ENCODE assay signal across 8 cellular contexts in the genomic region with DNA sequence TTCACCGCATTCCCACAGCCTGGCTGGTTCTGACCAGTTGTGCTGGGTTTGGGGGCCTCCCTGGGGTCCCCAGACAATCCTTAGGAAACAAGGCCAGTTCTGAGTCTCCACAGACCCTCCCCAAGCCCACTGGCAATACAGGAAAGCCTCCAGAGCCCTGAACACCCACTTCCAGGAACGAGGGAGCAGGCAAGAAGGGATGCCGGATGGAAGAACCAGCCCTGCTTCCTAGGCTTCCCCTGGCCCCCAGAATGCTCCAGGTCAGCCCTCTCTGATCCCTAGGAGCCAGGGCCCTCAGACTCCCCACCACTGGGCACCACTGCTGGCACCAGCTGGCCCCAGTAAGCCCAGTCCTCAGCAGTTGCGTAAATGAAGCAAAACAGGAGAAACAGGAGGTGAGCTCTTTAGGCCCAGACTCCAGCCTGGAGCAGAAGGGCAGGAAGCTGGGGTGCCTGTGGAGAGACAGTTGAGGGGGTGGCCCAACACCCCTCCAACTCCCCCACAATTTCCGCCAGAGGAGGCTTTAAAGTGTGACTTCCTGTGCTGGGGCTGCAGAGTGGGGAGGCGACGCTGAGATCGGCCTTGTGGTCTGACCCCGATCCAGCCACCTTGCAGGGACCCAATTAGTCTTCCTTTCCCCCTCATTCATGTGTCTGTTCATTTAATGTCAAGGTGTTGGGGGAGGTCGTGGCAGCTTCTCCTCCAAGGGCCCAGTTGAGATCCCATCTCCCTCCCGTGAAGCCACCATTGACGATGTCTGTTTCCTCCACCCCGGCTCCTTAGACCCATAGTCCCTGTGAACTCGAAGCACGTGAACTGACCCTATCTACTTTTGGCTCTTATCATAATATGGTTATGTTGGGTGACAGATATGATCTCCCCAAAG. TPM values are rescaled to one million over a fixed set of nuclear protein-coding genes. Genes with fewer than 3 reads are reported as not detected.
DNase-seq lines count a peak whose midpoint lies in the region; ATAC-seq and TF ChIP-seq lines count a peak whose summit lies in the region.

No MANE protein-coding gene starts in this region.

- peaks cover 2% of the 10 kb centered on the region for H4K20me1 ChIP-seq in fibroblast of lung (ENCODE audit: control insufficient read depth, extremely low read depth, insufficient read depth, low read length)

- intact Hi-C loops in sigmoid colon (cut with DNase I) = loop anchor here (5.0 kb wide), 1 partner anchor 215 kb away; no protein-coding TSS in a partner anchor

- TF ChIP-seq POLR2A in sigmoid colon (IDR thresholded peaks at IDR 0.05) = no peak

- peaks cover 86% of the 10 kb centered on the region for H3K79me2 ChIP-seq in fibroblast of lung (ENCODE audit: control insufficient read depth, insufficient read depth, low read length)

- peak overlapping the region; percentile 95 for H3K4me2 ChIP-seq in fibroblast of lung (ENCODE audit: extremely low read depth, insufficient read depth, low read length)

- H3K4me3 Mint-ChIP-seq in activated CD8-positive, alpha-beta T cell treated with anti-CD3 and anti-CD28 coated beads, Interleukin-2, amount 10 ng/mL, durations not matched to agents 7 days and 5 days = no peak overlapping the region

- peaks cover 38% of the 10 kb centered on the region for H3K36me3 Mint-ChIP-seq in activated CD8-positive, alpha-beta T cell treated with anti-CD3 and anti-CD28 coated beads, Interleukin-2, amount 10 ng/mL, durations not matched to agents 7 days and 5 days (ENCODE audit: low read depth)

- H3K36me3 ChIP-seq in fibroblast of lung (ENCODE audit: control insufficient read depth, insufficient read depth, low read length) (peaks cover 18% of the 10 kb centered on the region), sigmoid colon (peaks cover 13 to 28% (median 21%) of the 10 kb centered on the region in 4 donors)

- ATAC-seq in activated CD8-positive, alpha-beta T cell treated with anti-CD3 and anti-CD28 coated beads, Interleukin-2, amount 10 ng/mL, durations not matched to agents 7 days and 5 days = peak; percentile 40
- ATAC-seq in HG03159 (IDR thresholded peaks at IDR 0.05; ENCODE audit: unreplicated experiment) (no peak), GM18873 (IDR thresholded peaks at IDR 0.05; ENCODE audit: low FRiP score, unreplicated experiment) (no peak)

- H3K9me3 ChIP-seq in fibroblast of lung (ENCODE audit: control insufficient read depth, insufficient read depth, low read depth, low read length) (no peaks in the 10 kb centered on the region), sigmoid colon (no peaks in the 10 kb centered on the region)

- H3K4me1 ChIP-seq in fibroblast of lung (ENCODE audit: control insufficient read depth, extremely low read depth, insufficient read depth, low read length) (peaks cover 50% of the 10 kb centered on the region), sigmoid colon (peaks cover 0 to 76% (median 70%) of the 10 kb centered on the region in 4 donors)

- H3K27me3 ChIP-seq in fibroblast of lung (ENCODE audit: control insufficient read depth, insufficient read depth, low read length) (no peaks in the 10 kb centered on the region), sigmoid colon (no peaks in the 10 kb centered on the region)

- H3K4me3 ChIP-seq in fibroblast of lung (replicated peaks in 1 of 4; ENCODE audit: control extremely low read depth in 1 of 4, insufficient read depth in 1 of 4, low read depth in 3 of 4, low read length in 4 of 4) = peak overlapping the region; percentile 34 to 100 (median 66)
- H3K4me3 ChIP-seq in sigmoid colon = peak overlapping the region; percentile 29 to 88 (median 65)

- no peak for TF ChIP-seq CTCF in fibroblast of lung (conservative IDR thresholded peaks at IDR 0.05 in 1 of 2, IDR thresholded peaks at IDR 0.05 in 1 of 2; ENCODE audit: low read depth in 1 of 2, low read length in 2 of 2)
- no peak for TF ChIP-seq CTCF in sigmoid colon (IDR thresholded peaks at IDR 0.05)

- peaks cover 4% of the 10 kb centered on the region for H3K4me1 Mint-ChIP-seq in activated CD8-positive, alpha-beta T cell treated with anti-CD3 and anti-CD28 coated beads, Interleukin-2, amount 10 ng/mL, durations not matched to agents 7 days and 5 days (ENCODE audit: low read depth)

- POLR2A ChIA-PET in activated CD8-positive, alpha-beta T cell treated with anti-CD3 and anti-CD28 coated beads, Interleukin-2, amount 10 ng/mL, durations not matched to agents 7 days and 5 days (lab: Charles Lee) = interaction anchor here (0.9 to 3.6 kb wide), 9 partner anchors 8 to 133 kb away, joined by 4 to 19 read pairs (median 10); partner anchors contain the start of genes TAPBPL and VAMP1

- H3K27me3 Mint-ChIP-seq in activated CD8-positive, alpha-beta T cell treated with anti-CD3 and anti-CD28 coated beads, Interleukin-2, amount 10 ng/mL, durations not matched to agents 7 days and 5 days (ENCODE audit: low read depth) = no peaks in the 10 kb centered on the region

- H3K27ac ChIP-seq in fibroblast of lung (ENCODE audit: insufficient read depth, low read length) (peak overlapping the region; percentile 99), sigmoid colon (peak overlapping the region; percentile 93 to 98 (median 97))

- H3K9ac ChIP-seq in fibroblast of lung (ENCODE audit: insufficient read depth, low read length) = peak overlapping the region; percentile 75

- H2AFZ ChIP-seq in fibroblast of lung (ENCODE audit: low read length) = no peak overlapping the region

- CTCF ChIA-PET in activated CD8-positive, alpha-beta T cell treated with anti-CD3 and anti-CD28 coated beads, Interleukin-2, amount 10 ng/mL, durations not matched to agents 7 days and 5 days (lab: Charles Lee) = interaction anchor here (0.7 to 10.0 kb wide), 16 partner anchors 9 to 201 kb away, joined by 3 to 176 read pairs (median 12); partner anchors contain the start of genes TAPBPL and VAMP1

- peak; percentile 24 for DNase-seq in stimulated activated CD4-positive, alpha-beta T cell treated with anti-CD3 and anti-CD28 coated beads, Interleukin-2, amount 100 ng/mL, for 4 hours (ENCODE audit: low read depth)
- DNase-seq in stimulated activated CD4-positive, alpha-beta T cell treated with anti-CD3 and anti-CD28 coated beads, Interleukin-1b, Interleukin-23, amount 100 ng/mL, for 48 hours = no peak
- peak; percentile 87 for DNase-seq in activated CD8-positive, alpha-beta T cell treated with anti-CD3 and anti-CD28 coated beads, Interleukin-2, amount 10 ng/mL, durations not matched to agents 7 days and 5 days
- DNase-seq in fibroblast of lung (ENCODE audit: low read depth in 2 of 2) = no peak
- DNase-seq in sigmoid colon = no peak
- DNase-seq in superior temporal gyrus (ENCODE audit: extremely low spot score) = no peak

- no peaks in the 10 kb centered on the region for H3K9me3 Mint-ChIP-seq in activated CD8-positive, alpha-beta T cell treated with anti-CD3 and anti-CD28 coated beads, Interleukin-2, amount 10 ng/mL, durations not matched to agents 7 days and 5 days (ENCODE audit: insufficient read depth)

- TF ChIP-seq EP300 in sigmoid colon (IDR thresholded peaks at IDR 0.05) = no peak

- no peak overlapping the region for H3K27ac Mint-ChIP-seq in activated CD8-positive, alpha-beta T cell treated with anti-CD3 and anti-CD28 coated beads, Interleukin-2, amount 10 ng/mL, durations not matched to agents 7 days and 5 days

- WGBS in sigmoid colon, 2 donors = 21 to 46% methylated on average over 15 of the region's 15 CpGs

RNA-seq across cellular contexts. Expression of gene TNFRSF1A, which starts 4.8 kb away (rescaled TPM):
- 10 to 100 TPM; 58.8 to 63.4 TPM for total RNA-seq in activated CD8-positive, alpha-beta T cell treated with anti-CD3 and anti-CD28 coated beads, Interleukin-2, amount 10 ng/mL, durations not matched to agents 7 days and 5 days
- total RNA-seq in fibroblast of lung (141 and 157 TPM in 2 replicates), sigmoid colon (100 to 1,000 TPM; 135 to 191 (median 176) TPM)
- polyA plus RNA-seq in fibroblast of lung (182 and 257 TPM in 2 replicates), sigmoid colon (100 to 1,000 TPM in 1 of 3 donors, 10 to 100 TPM in 2; 31.7 to 107 (median 74.5) TPM)
- 146 and 182 TPM in 2 replicates for polyA plus RNA-seq in fibroblast of lung (2012)
- 357 and 498 TPM in 2 replicates for polyA minus RNA-seq in fibroblast of lung (ENCODE audit: low replicate concordance)

RNA-seq across cellular contexts. Expression of gene PLEKHG6, which starts 26.6 kb away (rescaled TPM):
- total RNA-seq in activated CD8-positive, alpha-beta T cell treated with anti-CD3 and anti-CD28 coated beads, Interleukin-2, amount 10 ng/mL, durations not matched to agents 7 days and 5 days = under 1 TPM in 1 of 2 experiments, not detected in 1; 0.47 TPM
- under 0.01 and 0.50 TPM in 2 replicates for total RNA-seq in fibroblast of lung
- polyA plus RNA-seq in fibroblast of lung = 0.07 and 0.26 TPM in 2 replicates
- 0.16 and 1.1 TPM in 2 replicates for polyA plus RNA-seq in fibroblast of lung (2012)
- polyA minus RNA-seq in fibroblast of lung (ENCODE audit: low replicate concordance) = 3.8 TPM in 1 of 2 replicates, not detected in the other
- total RNA-seq in sigmoid colon = 1 to 10 TPM in 1 of 4 donors, under 1 TPM in 1, not detected in 2; 0.99 to 2.5 TPM
- 100 to 1,000 TPM in 1 of 3 donors, 10 to 100 TPM in 2; 61.3 to 146 (median 93.6) TPM for polyA plus RNA-seq in sigmoid colon

RNA-seq across cellular contexts. Expression of gene SCNN1A, which starts 38.3 kb away (rescaled TPM):
- total RNA-seq in activated CD8-positive, alpha-beta T cell treated with anti-CD3 and anti-CD28 coated beads, Interleukin-2, amount 10 ng/mL, durations not matched to agents 7 days and 5 days = 1 to 10 TPM in 1 of 2 experiments, under 1 TPM in 1; 0.47 to 1.5 TPM
- total RNA-seq in fibroblast of lung = under 0.01 and 0.26 TPM in 2 replicates
- polyA plus RNA-seq in fibroblast of lung = 0.05 and 0.08 TPM in 2 replicates
- polyA plus RNA-seq in fibroblast of lung (2012) = 0.13 and 0.29 TPM in 2 replicates
- polyA minus RNA-seq in fibroblast of lung (ENCODE audit: low replicate concordance) = not detected in 2 replicates
- 1 to 10 TPM in 3 of 4 donors, under 1 TPM in 1; 0.82 to 7.2 (median 1.1) TPM for total RNA-seq in sigmoid colon
- 100 to 1,000 TPM in 1 of 3 donors, 10 to 100 TPM in 2; 51.1 to 169 (median 53.5) TPM for polyA plus RNA-seq in sigmoid colon

RNA-seq across cellular contexts. Expression of gene LTBR, which starts 46.9 kb away (rescaled TPM):
- under 1 TPM in 1 of 2 experiments, not detected in 1; 0.34 TPM for total RNA-seq in activated CD8-positive, alpha-beta T cell treated with anti-CD3 and anti-CD28 coated beads, Interleukin-2, amount 10 ng/mL, durations not matched to agents 7 days and 5 days
- 60.6 and 78.4 TPM in 2 replicates for total RNA-seq in fibroblast of lung
- 45.8 and 55.7 TPM in 2 replicates for polyA plus RNA-seq in fibroblast of lung
- polyA plus RNA-seq in fibroblast of lung (2012) = 81.9 and 99.1 TPM in 2 replicates
- polyA minus RNA-seq in fibroblast of lung (ENCODE audit: low replicate concordance) = 78.7 and 105 TPM in 2 replicates
- 100 to 1,000 TPM in 3 of 4 donors, 10 to 100 TPM in 1; 85.2 to 200 (median 125) TPM for total RNA-seq in sigmoid colon
- polyA plus RNA-seq in sigmoid colon = 10 to 100 TPM; 36.3 to 85.2 (median 37.8) TPM

Comparison
In these comparisons a context has a peak if more than half of its experiments do, and no peak if none do; other contexts are left out.
1. DNase-seq: peak in stimulated activated CD4-positive, alpha-beta T cell treated with anti-CD3 and anti-CD28 coated beads, Interleukin-2, amount 100 ng/mL, for 4 hours (single experiment) and activated CD8-positive, alpha-beta T cell treated with anti-CD3 and anti-CD28 coated beads, Interleukin-2, amount 10 ng/mL, durations not matched to agents 7 days and 5 days (single experiment); none in stimulated activated CD4-positive, alpha-beta T cell treated with anti-CD3 and anti-CD28 coated beads, Interleukin-1b, Interleukin-23, amount 100 ng/mL, for 48 hours (single experiment), fibroblast of lung (0 of 2), sigmoid colon (single experiment) and superior temporal gyrus (single experiment).